Comparison of ENCODE assay signal across 8 cellular contexts in genomic region chr19:45670670-45671453, GRCh38. TPM values are rescaled to one million over a fixed set of nuclear protein-coding genes. Genes with fewer than 3 reads are reported as not detected.
DNase-seq lines count a peak whose midpoint lies in the region; ATAC-seq and TF ChIP-seq lines count a peak whose summit lies in the region.

No MANE protein-coding gene starts in this region.

- H3K27me3 Mint-ChIP-seq in HFFc6 (ENCODE audit: insufficient read depth), result peaks cover 3% of the 10 kb centered on the region
- peaks cover 90% of the 10 kb centered on the region for H3K27me3 Mint-ChIP-seq in nephron (ENCODE audit: low read depth)

- H3K4me3 Mint-ChIP-seq in HFFc6 (no peak overlapping the region), nephron (peak overlapping the region; percentile 21 to 77 (median 70))

- H3K36me3 Mint-ChIP-seq in HFFc6 (ENCODE audit: low read depth), result no peaks in the 10 kb centered on the region
- no peaks in the 10 kb centered on the region for H3K36me3 Mint-ChIP-seq in nephron (ENCODE audit: low read depth)

- DNase-seq in GM10266 (ENCODE audit: extremely low spot score), result peak; percentile 97
- DNase-seq in HFFc6, result peak; percentile 8
- DNase-seq in NCI-H69 (lab: John Stamatoyannopoulos, UW), result peak; percentile 75
- peak; percentile 30 for DNase-seq in activated T-helper 1 cell treated with Interleukin-2 at 50 U/mL for 16 hours (ENCODE audit: low read depth)
- peak; percentile 44 to 78 for DNase-seq in foreskin fibroblast
- DNase-seq in aorta, result peak; percentile 70 to 89
- no peak for DNase-seq in NCI-H2171 (lab: John Stamatoyannopoulos, UW)

- no peaks in the 10 kb centered on the region for H3K36me3 ChIP-seq in aorta (ENCODE audit: control insufficient read depth in 1 of 2, insufficient read depth in 2 of 2, low read length in 1 of 2)

- H3K27ac Mint-ChIP-seq in HFFc6, result no peak overlapping the region
- H3K27ac Mint-ChIP-seq in nephron, result no peak overlapping the region

- no peak overlapping the region for H3K27ac ChIP-seq in aorta (ENCODE audit: low read depth in 1 of 2, low read length in 2 of 2)

- H3K9me3 Mint-ChIP-seq in HFFc6, result no peaks in the 10 kb centered on the region
- H3K9me3 Mint-ChIP-seq in nephron, result no peaks in the 10 kb centered on the region

- H3K4me1 ChIP-seq in aorta (ENCODE audit: control insufficient read depth in 1 of 2, insufficient read depth in 2 of 2, low read length in 2 of 2), result no peaks in the 10 kb centered on the region

- peaks cover 25% of the 10 kb centered on the region for H3K4me1 Mint-ChIP-seq in HFFc6 (ENCODE audit: low read depth)
- peaks cover 9% of the 10 kb centered on the region for H3K4me1 Mint-ChIP-seq in nephron

- no peak for TF ChIP-seq CTCF in GM10266 (IDR thresholded peaks at IDR 0.05; ENCODE audit: control insufficient read depth, insufficient read depth, low read depth, missing control alignments)
- no peak for TF ChIP-seq CTCF in HFFc6 (IDR thresholded peaks at IDR 0.05)
- no peak for TF ChIP-seq CTCF in foreskin fibroblast (IDR thresholded peaks at IDR 0.05; ENCODE audit: low read depth, low read length)
- TF ChIP-seq CTCF in nephron (IDR thresholded peaks at IDR 0.05; ENCODE audit: unreplicated experiment in 3 of 3), result no peak

- H3K9me3 ChIP-seq in aorta (ENCODE audit: control insufficient read depth, low read length), result no peaks in the 10 kb centered on the region

- H3K4me3 ChIP-seq in foreskin fibroblast (ENCODE audit: low read depth in 1 of 2, low read length in 2 of 2) (peak overlapping the region in 1 of 2 donors; percentile 3), aorta (ENCODE audit: low read length in 2 of 2) (no peak overlapping the region)

- ATAC-seq in aorta (ENCODE audit: low FRiP score), result peak; percentile 65

- intact Hi-C loops in aorta (cut with DNase I), result no loop called here

- 10 to 11% methylated on average over 37 to 42 of the region's 42 CpGs for WGBS in aorta, 2 donors

- H3K27me3 ChIP-seq in aorta (ENCODE audit: control insufficient read depth in 1 of 2, insufficient read depth in 2 of 2, low read length in 1 of 2), result no peaks in the 10 kb centered on the region

RNA-seq across cellular contexts. Expression of gene GIPR, which starts 2.8 kb away (rescaled TPM):
- total RNA-seq in HFFc6 (2021; fragmentation: NEBNext Ultra II Directional; extraction: Animal tissue kit (Norgen Biotek cat#: 25700)), result 1 to 10 TPM in 1 of 6 experiments, under 1 TPM in 5; 0.31 to 1.1 (median 0.68) TPM
- 1 to 10 TPM in 1 of 2 donors, under 1 TPM in 1; 0.45 to 2.4 TPM for total RNA-seq in aorta
- polyA plus RNA-seq in aorta, result not detected

RNA-seq across cellular contexts. Expression of gene SNRPD2, which starts 20.9 kb away (rescaled TPM):
- total RNA-seq in HFFc6 (2021; fragmentation: NEBNext Ultra II Directional; extraction: Animal tissue kit (Norgen Biotek cat#: 25700)), result 100 to 1,000 TPM; 470 to 573 (median 517) TPM
- total RNA-seq in aorta, result 100 to 1,000 TPM; 203 to 206 TPM
- 100 to 1,000 TPM; 319 to 345 TPM for polyA plus RNA-seq in aorta

RNA-seq across cellular contexts. Expression of gene QPCTL, which starts 21.6 kb away (rescaled TPM):
- total RNA-seq in HFFc6 (2021; fragmentation: NEBNext Ultra II Directional; extraction: Animal tissue kit (Norgen Biotek cat#: 25700)), result 10 to 100 TPM; 17.6 to 31.5 (median 19.9) TPM
- total RNA-seq in aorta, result 1 to 10 TPM; 5.3 to 5.4 TPM
- 10 to 100 TPM in 1 of 2 donors, 1 to 10 TPM in 1; 1.9 to 11.1 TPM for polyA plus RNA-seq in aorta

RNA-seq across cellular contexts. Expression of gene EML2, which starts 31.7 kb away (rescaled TPM):
- 10 to 100 TPM; 57.8 to 71.2 (median 64.7) TPM for total RNA-seq in HFFc6 (2021; fragmentation: NEBNext Ultra II Directional; extraction: Animal tissue kit (Norgen Biotek cat#: 25700))
- 10 to 100 TPM; 42.4 to 52.9 TPM for total RNA-seq in aorta
- polyA plus RNA-seq in aorta, result 10 to 100 TPM; 21.7 to 48.1 TPM

RNA-seq across cellular contexts. Expression of gene FBXO46, which starts 59.8 kb away (rescaled TPM):
- total RNA-seq in HFFc6 (2021; fragmentation: NEBNext Ultra II Directional; extraction: Animal tissue kit (Norgen Biotek cat#: 25700)), result 10 to 100 TPM in 4 of 6 experiments, 1 to 10 TPM in 2; 8.4 to 14.5 (median 11.0) TPM
- total RNA-seq in aorta, result 10 to 100 TPM; 12.7 to 15.5 TPM
- 1 to 10 TPM; 1.9 to 5.1 TPM for polyA plus RNA-seq in aorta
